In the genomic region with DNA sequence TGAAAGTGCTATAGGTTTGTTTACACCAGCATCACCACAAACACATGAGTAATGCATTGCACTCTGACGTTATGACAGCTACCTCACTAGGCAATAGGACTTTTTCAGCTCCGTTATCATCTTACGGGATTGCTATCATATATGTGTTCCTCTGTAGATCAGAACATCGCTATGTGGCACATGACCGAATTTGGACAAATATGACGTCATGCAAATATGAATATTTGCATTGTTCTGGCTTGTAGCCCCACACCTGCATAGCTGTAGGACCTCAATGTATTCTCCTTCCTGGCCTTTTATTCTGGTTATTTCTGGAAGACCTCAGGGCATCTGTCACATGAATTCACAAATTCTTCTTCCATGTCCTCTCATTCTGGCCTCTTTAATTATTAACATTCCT, we compare ENCODE assay signal across 8 cellular contexts.
"Had no signal": no experiment of that assay in that cellular context is flagged by ENCODE, and none has a peak within 500 bp of the region (broad histone marks: within the 10 kb centered on the region; RNA-seq: fewer than 3 reads in every experiment).

No MANE protein-coding gene starts in this region.

- H3K4me3 ChIP-seq: GM23248, HAP-1 had no signal

- H2AFZ ChIP-seq: GM23248 had no signal

- H3K27me3 Mint-ChIP-seq: IgD-negative memory B cell had no signal

- FAIRE-seq: HTR-8/SVneo had no signal

- DNase-seq: GM23248, GOT3, H7, KG1 had no signal

- H3K9me3 ChIP-seq: HAP-1 had no signal

- H3K27ac Mint-ChIP-seq: IgD-negative memory B cell had no signal

- H3K4me3 Mint-ChIP-seq: IgD-negative memory B cell had no signal

- H3K4me1 ChIP-seq: HAP-1 had no signal

- H3K36me3 Mint-ChIP-seq: IgD-negative memory B cell had no signal

- H3K9ac ChIP-seq: GM23248 had no signal

- H3K4me1 Mint-ChIP-seq: IgD-negative memory B cell had no signal

- H3K36me3 ChIP-seq: HAP-1 had no signal

- ATAC-seq: HCT116 had no signal

- H3K27ac ChIP-seq: GM23248 had no signal
